In genomic region chr17:47802341-47803022, GRCh38 we compare ENCODE assay signal across 8 cellular contexts. TPM values are rescaled to one million over a fixed set of nuclear protein-coding genes. Genes with fewer than 3 reads are reported as not detected.
DNase-seq lines count a peak whose midpoint lies in the region; ATAC-seq, FAIRE-seq and TF ChIP-seq lines count a peak whose summit lies in the region.

No MANE protein-coding gene starts in this region.

- ATAC-seq in heart left ventricle (peak; percentile 55 to 60 (median 58)), gastrocnemius medialis (peak; percentile 50 to 61), GM18502 (IDR thresholded peaks at IDR 0.05; ENCODE audit: poor library complexity, unreplicated experiment) (no peak), HG02884 (IDR thresholded peaks at IDR 0.05; ENCODE audit: unreplicated experiment) (no peak)

- H3K27ac ChIP-seq in KMS-11 (no peak overlapping the region), heart left ventricle (no peak overlapping the region), gastrocnemius medialis (no peak overlapping the region)

- TF ChIP-seq POLR2A in heart left ventricle (IDR thresholded peaks at IDR 0.05) = no peak
- no peak for TF ChIP-seq POLR2A in gastrocnemius medialis (IDR thresholded peaks at IDR 0.05)

- no peak overlapping the region for H2AFZ ChIP-seq in KMS-11 (ENCODE audit: low read depth)

- H3K36me3 ChIP-seq in KMS-11 (ENCODE audit: insufficient read depth) = no peaks in the 10 kb centered on the region
- peaks cover 0 to 11% (median 1%) of the 10 kb centered on the region in 9 donors for H3K36me3 ChIP-seq in heart left ventricle
- no peaks in the 10 kb centered on the region for H3K36me3 ChIP-seq in gastrocnemius medialis

- H3K4me1 ChIP-seq in KMS-11 (ENCODE audit: low read depth, poor library complexity, severe bottlenecking) (no peaks in the 10 kb centered on the region), heart left ventricle (peaks cover 0 to 10% (median 0%) of the 10 kb centered on the region in 12 donors), gastrocnemius medialis (peaks cover 0 to 19% of the 10 kb centered on the region in 2 donors)

- intact Hi-C loops in heart left ventricle (cut with DNase I) = loop anchor here in 7 of 10 donors (2.0 to 10.0 kb wide), 5 partner anchors 105 to 578 kb away; no protein-coding TSS in a partner anchor
- intact Hi-C loops in gastrocnemius medialis (cut with DNase I; ENCODE audit: low total_unique reads) = loop anchor here (5.0 to 10.0 kb wide), 2 partner anchors 108 to 140 kb away; partner anchors contain the start of gene TBKBP1

- TF ChIP-seq CTCF in KMS-11 (conservative IDR thresholded peaks at IDR 0.05; ENCODE audit: low read depth, low read length) = peak; percentile 76
- TF ChIP-seq CTCF in heart left ventricle (IDR thresholded peaks at IDR 0.05) = peak; percentile 27 to 60 (median 50)
- peak; percentile 28 to 56 (median 45) for TF ChIP-seq CTCF in gastrocnemius medialis (IDR thresholded peaks at IDR 0.05 in 4 of 5, conservative IDR thresholded peaks at IDR 0.05 in 1 of 5)

- H3K4me3 ChIP-seq in KMS-11 (IDR thresholded peaks at IDR 0.05; ENCODE audit: insufficient read depth, low read depth, low read length) = no peak overlapping the region
- H3K4me3 ChIP-seq in heart left ventricle = no peak overlapping the region
- no peak overlapping the region for H3K4me3 ChIP-seq in gastrocnemius medialis

- H3K4me2 ChIP-seq in KMS-11 = no peak overlapping the region

- H3K9ac ChIP-seq in KMS-11 = no peak overlapping the region

- no peak for FAIRE-seq in RCC 7860 (lab: Jason Lieb, UNC)

- H3K9me3 ChIP-seq in heart left ventricle = no peaks in the 10 kb centered on the region
- H3K9me3 ChIP-seq in gastrocnemius medialis = no peaks in the 10 kb centered on the region

- 27 to 38% (median 33%) methylated on average over 9 of the region's 9 CpGs for WGBS in heart left ventricle, 4 donors

- H3K79me2 ChIP-seq in KMS-11 (ENCODE audit: insufficient read depth, low read depth) = no peaks in the 10 kb centered on the region

- DNase-seq in DMS53 treated with DMSO at 0.1 percent for 48 hours (lab: John Stamatoyannopoulos, UW; ENCODE audit: unreplicated experiment) (peak; percentile 91), RCC 7860 (ENCODE audit: low spot score) (peak; percentile 39), heart left ventricle (no peak), gastrocnemius medialis (peak in 1 of 2 donors; percentile 40)
- peak; percentile 39 for DNase-seq in activated T-helper 9 cell treated with anti-CD3 and anti-CD28 coated beads, Interleukin-2, amount 50 U/mL, for 16 hours (ENCODE audit: low read depth)

- no peaks in the 10 kb centered on the region for H4K20me1 ChIP-seq in KMS-11 (ENCODE audit: insufficient read depth)

- H3K27me3 ChIP-seq in KMS-11 (ENCODE audit: insufficient read depth, low read depth) = 0 out of 2 replicates have a peak, but pooled peaks cover 10% of the 10 kb centered on the region
- peaks cover 0 to 6% (median 0%) of the 10 kb centered on the region in 9 donors for H3K27me3 ChIP-seq in heart left ventricle
- H3K27me3 ChIP-seq in gastrocnemius medialis = no peaks in the 10 kb centered on the region

- in situ Hi-C loops in gastrocnemius medialis (cut with MboI; ENCODE audit: low sequenced_read_pairs in 4 of 4) = loop anchor here in 1 of 4 donors (10.0 kb wide), 1 partner anchor 108 kb away; the partner anchor contains the start of gene TBKBP1

RNA-seq across cellular contexts. Expression of gene OSBPL7, which starts 19.1 kb away (rescaled TPM):
- total RNA-seq in heart left ventricle = 1 to 10 TPM; 1.5 to 7.4 (median 5.8) TPM
- polyA plus RNA-seq in heart left ventricle = 1 to 10 TPM; 3.0 to 5.2 TPM
- 1 to 10 TPM in 3 of 4 donors, under 1 TPM in 1; 0.89 to 4.6 (median 1.6) TPM for total RNA-seq in gastrocnemius medialis

RNA-seq across cellular contexts. Expression of gene MRPL10, which starts 28.9 kb away (rescaled TPM):
- 10 to 100 TPM; 45.8 to 79.2 (median 63.2) TPM for total RNA-seq in heart left ventricle
- 10 to 100 TPM; 43.8 to 64.5 TPM for polyA plus RNA-seq in heart left ventricle
- 10 to 100 TPM; 38.6 to 76.5 (median 49.6) TPM for total RNA-seq in gastrocnemius medialis

RNA-seq across cellular contexts. Expression of gene LRRC46, which starts 29.0 kb away (rescaled TPM):
- total RNA-seq in heart left ventricle (under 1 TPM in 7 of 9 donors, not detected in 2; 0.22 to 0.44 (median 0.35) TPM), gastrocnemius medialis (under 1 TPM in 1 of 4 donors, not detected in 3; 0.20 TPM)
- under 1 TPM; 0.17 to 0.23 TPM for polyA plus RNA-seq in heart left ventricle

RNA-seq across cellular contexts. Expression of gene SCRN2, which starts 38.6 kb away (rescaled TPM):
- total RNA-seq in heart left ventricle (10 to 100 TPM; 29.4 to 42.9 (median 33.9) TPM), gastrocnemius medialis (10 to 100 TPM; 11.0 to 22.3 (median 16.8) TPM)
- 10 to 100 TPM; 17.5 to 58.5 TPM for polyA plus RNA-seq in heart left ventricle

RNA-seq across cellular contexts. Expression of gene SP6, which starts 48.5 kb away (rescaled TPM):
- total RNA-seq in heart left ventricle = under 1 TPM in 7 of 9 donors, not detected in 2; 0.12 to 0.88 (median 0.32) TPM
- polyA plus RNA-seq in heart left ventricle = 1 to 10 TPM in 1 of 2 donors, under 1 TPM in 1; 0.19 to 2.5 TPM
- under 1 TPM in 1 of 4 donors, not detected in 3; 0.16 TPM for total RNA-seq in gastrocnemius medialis

Comparison
In these comparisons a context has a peak if more than half of its experiments do, and no peak if none do; other contexts are left out.
1. DNase-seq: peak in DMS53 treated with DMSO at 0.1 percent for 48 hours (single experiment), RCC 7860 (single experiment) and activated T-helper 9 cell treated with anti-CD3 and anti-CD28 coated beads, Interleukin-2, amount 50 U/mL, for 16 hours (single experiment); none in heart left ventricle (0 of 5).
2. ATAC-seq: peak in heart left ventricle (4 of 4) and gastrocnemius medialis (2 of 2); none in GM18502 (single experiment) and HG02884 (single experiment).
3. Peak in every context shown above with its lines, with median percentiles within 50 percentile points of each other: CTCF ChIP-seq.